In genomic region chr17:28344011-28344410, GRCh38 we compare ENCODE assay signal across 31 cellular contexts. TPM values are rescaled to one million over a fixed set of nuclear protein-coding genes. Genes with fewer than 3 reads are reported as not detected.
DNase-seq lines count a peak whose midpoint lies in the region; ATAC-seq and TF ChIP-seq lines count a peak whose summit lies in the region.
"Had no signal": no experiment of that assay in that cellular context is flagged by ENCODE, and none has a peak within 500 bp of the region (broad histone marks: within the 10 kb centered on the region; RNA-seq: fewer than 3 reads in every experiment).

No MANE protein-coding gene starts in this region.

- ATAC-seq in Right ventricle myocardium inferior (no peak), GM21390 (IDR thresholded peaks at IDR 0.05; ENCODE audit: unreplicated experiment) (no peak)
- peak; percentile 9 for ATAC-seq in activated T-helper 17 cell treated with anti-CD3 and anti-CD28 coated beads, Interleukin-2, amount 50 U/mL, for 72 hours (replicated peaks)
- ATAC-seq: Panc1 had no signal

- H3K9me3 ChIP-seq in left ventricle myocardium inferior (replicated peaks) (no peaks in the 10 kb centered on the region), osteoblast (ENCODE audit: low read depth, low read length) (no peaks in the 10 kb centered on the region)
- H3K9me3 ChIP-seq: testis had no signal

- no peaks in the 10 kb centered on the region for H3K27me3 ChIP-seq in left ventricle myocardium inferior (ENCODE audit: low read depth)
- no peaks in the 10 kb centered on the region for H3K27me3 ChIP-seq in osteoblast (ENCODE audit: insufficient read depth, low read length)
- H3K27me3 ChIP-seq: testis had no signal

- H3K4me1 Mint-ChIP-seq in activated T-helper 17 cell treated with anti-CD3 and anti-CD28 coated beads, Interleukin-2, amount 50 U/mL, for 72 hours, result no peaks in the 10 kb centered on the region
- H3K4me1 Mint-ChIP-seq in activated T-helper 1 cell treated with anti-CD3 and anti-CD28 coated beads, Interleukin-12 subunit alpha, Interleukin-12 subunit beta, Interleukin-2, Interleukin-4 antibody, amounts not matched to agents 30 ng/mL and 10 ng/mL and 1 ng/mL, durations not matched to agents 14 hours and 24 hours and 36 hours (ENCODE audit: low read depth), result no peaks in the 10 kb centered on the region
- H3K4me1 Mint-ChIP-seq: nephron had no signal

- peaks cover 27% of the 10 kb centered on the region for H3K79me2 ChIP-seq in osteoblast (ENCODE audit: insufficient read depth, low read length)

- H3K4me3 ChIP-seq in left ventricle myocardium inferior, result no peak overlapping the region
- no peak overlapping the region for H3K4me3 ChIP-seq in osteoblast (ENCODE audit: insufficient read depth, low read length)
- H3K4me3 ChIP-seq: testis had no signal

- H3K36me3 ChIP-seq in left ventricle myocardium inferior, result peaks cover 97% of the 10 kb centered on the region
- H3K36me3 ChIP-seq in osteoblast (ENCODE audit: insufficient read depth, low read length), result peaks cover 77% of the 10 kb centered on the region

- DNase-seq in left ventricle myocardium inferior (no peak), Right ventricle myocardium inferior (ENCODE audit: missing footprints) (no peak), osteoblast (ENCODE audit: insufficient read length, low spot score, missing footprints) (peak; percentile 67), AG08395 (ENCODE audit: low spot score) (no peak)
- no peak for DNase-seq in activated T-helper 1 cell treated with anti-CD3 and anti-CD28 coated beads, Interleukin-12 subunit alpha, Interleukin-12 subunit beta, Interleukin-2, Interleukin-4 antibody, amounts not matched to agents 30 ng/mL and 10 ng/mL and 1 ng/mL, durations not matched to agents 14 hours and 24 hours and 36 hours (ENCODE audit: low spot score)
- DNase-seq: ACHN; activated CD4-positive, alpha-beta T cell treated with anti-CD3 and anti-CD28 coated beads for 4 hours; activated naive CD4-positive, alpha-beta T cell; activated T-cell treated with anti-CD3 and anti-CD28 coated beads, Interleukin-2, amount 50 U/mL, for 1 hour; anterior cingulate cortex; cortex of kidney; effector memory CD4-positive, alpha-beta T cell; HCEC 1CT; hypothalamus; NCI-H146; NCI-H345; NCI-H69; stimulated activated naive CD4-positive, alpha-beta T cell; T1000; testis had no signal

- H3K4me3 Mint-ChIP-seq in activated T-helper 17 cell treated with anti-CD3 and anti-CD28 coated beads, Interleukin-2, amount 50 U/mL, for 72 hours, result no peak overlapping the region
- H3K4me3 Mint-ChIP-seq in activated T-helper 1 cell treated with anti-CD3 and anti-CD28 coated beads, Interleukin-12 subunit alpha, Interleukin-12 subunit beta, Interleukin-2, Interleukin-4 antibody, amounts not matched to agents 30 ng/mL and 10 ng/mL and 1 ng/mL, durations not matched to agents 14 hours and 24 hours and 36 hours, result no peak overlapping the region
- H3K4me3 Mint-ChIP-seq: nephron had no signal

- no peaks in the 10 kb centered on the region for H3K27me3 Mint-ChIP-seq in activated T-helper 17 cell treated with anti-CD3 and anti-CD28 coated beads, Interleukin-2, amount 50 U/mL, for 72 hours
- no peaks in the 10 kb centered on the region for H3K27me3 Mint-ChIP-seq in activated T-helper 1 cell treated with anti-CD3 and anti-CD28 coated beads, Interleukin-12 subunit alpha, Interleukin-12 subunit beta, Interleukin-2, Interleukin-4 antibody, amounts not matched to agents 30 ng/mL and 10 ng/mL and 1 ng/mL, durations not matched to agents 14 hours and 24 hours and 36 hours (ENCODE audit: insufficient read depth)

- peaks cover 13% of the 10 kb centered on the region for H4K20me1 ChIP-seq in osteoblast (ENCODE audit: insufficient read depth, low read length)

- intact Hi-C loops in left ventricle myocardium inferior (cut with micrococcal nuclease), result no loop called here
- intact Hi-C loops in Right ventricle myocardium inferior (cut with DNase I), result no loop called here
- intact Hi-C loops in activated T-helper 1 cell treated with anti-CD3 and anti-CD28 coated beads, Interleukin-12 subunit alpha, Interleukin-12 subunit beta, Interleukin-2, Interleukin-4 antibody, amounts not matched to agents 30 ng/mL and 10 ng/mL and 1 ng/mL, durations not matched to agents 14 hours and 24 hours and 36 hours (cut with micrococcal nuclease), result no loop called here

- H3K27ac Mint-ChIP-seq in activated T-helper 17 cell treated with anti-CD3 and anti-CD28 coated beads, Interleukin-2, amount 50 U/mL, for 72 hours, result no peak overlapping the region
- H3K27ac Mint-ChIP-seq in activated T-helper 1 cell treated with anti-CD3 and anti-CD28 coated beads, Interleukin-12 subunit alpha, Interleukin-12 subunit beta, Interleukin-2, Interleukin-4 antibody, amounts not matched to agents 30 ng/mL and 10 ng/mL and 1 ng/mL, durations not matched to agents 14 hours and 24 hours and 36 hours, result no peak overlapping the region
- H3K27ac Mint-ChIP-seq: nephron had no signal

- H3K4me1 ChIP-seq in left ventricle myocardium inferior, result peaks cover 77% of the 10 kb centered on the region
- H3K4me1 ChIP-seq in osteoblast (ENCODE audit: insufficient read depth, low read length), result peaks cover 31% of the 10 kb centered on the region

- H3K4me2 ChIP-seq in osteoblast (ENCODE audit: insufficient read depth, low read length), result no peak overlapping the region

- TF ChIP-seq CTCF in left ventricle myocardium inferior (IDR thresholded peaks at IDR 0.05; ENCODE audit: borderline replicate concordance), result no peak
- TF ChIP-seq CTCF in osteoblast (IDR thresholded peaks at IDR 0.05; ENCODE audit: extremely low read depth, low read depth, low read length), result no peak

- no peaks in the 10 kb centered on the region for H3K9me3 Mint-ChIP-seq in activated T-helper 17 cell treated with anti-CD3 and anti-CD28 coated beads, Interleukin-2, amount 50 U/mL, for 72 hours
- H3K9me3 Mint-ChIP-seq in activated T-helper 1 cell treated with anti-CD3 and anti-CD28 coated beads, Interleukin-12 subunit alpha, Interleukin-12 subunit beta, Interleukin-2, Interleukin-4 antibody, amounts not matched to agents 30 ng/mL and 10 ng/mL and 1 ng/mL, durations not matched to agents 14 hours and 24 hours and 36 hours, result no peaks in the 10 kb centered on the region
- H3K9me3 Mint-ChIP-seq: nephron had no signal

- peak overlapping the region; percentile 44 for H3K27ac ChIP-seq in left ventricle myocardium inferior (replicated peaks)
- no peak overlapping the region for H3K27ac ChIP-seq in osteoblast (ENCODE audit: low read depth, low read length)
- H3K27ac ChIP-seq: testis had no signal

- H2AFZ ChIP-seq in osteoblast (ENCODE audit: low read length), result no peak overlapping the region

- peaks cover 93% of the 10 kb centered on the region for H3K36me3 Mint-ChIP-seq in activated T-helper 17 cell treated with anti-CD3 and anti-CD28 coated beads, Interleukin-2, amount 50 U/mL, for 72 hours (ENCODE audit: low read depth)
- H3K36me3 Mint-ChIP-seq in activated T-helper 1 cell treated with anti-CD3 and anti-CD28 coated beads, Interleukin-12 subunit alpha, Interleukin-12 subunit beta, Interleukin-2, Interleukin-4 antibody, amounts not matched to agents 30 ng/mL and 10 ng/mL and 1 ng/mL, durations not matched to agents 14 hours and 24 hours and 36 hours (ENCODE audit: low read depth), result peaks cover 48% of the 10 kb centered on the region

RNA-seq across cellular contexts. Expression of gene TNFAIP1, which starts 8.4 kb away (rescaled TPM):
- total RNA-seq in left ventricle myocardium inferior (35.1 TPM), Right ventricle myocardium inferior (32.9 TPM), osteoblast (31.8 and 33.3 TPM in 2 replicates)
- total RNA-seq in activated T-helper 17 cell treated with anti-CD3 and anti-CD28 coated beads, Interleukin-2, amount 50 U/mL, for 72 hours, result 10 to 100 TPM; 24.9 to 30.0 TPM
- total RNA-seq in activated T-helper 1 cell treated with anti-CD3 and anti-CD28 coated beads, Interleukin-12 subunit alpha, Interleukin-12 subunit beta, Interleukin-2, Interleukin-4 antibody, amounts not matched to agents 30 ng/mL and 10 ng/mL and 1 ng/mL, durations not matched to agents 14 hours and 24 hours and 36 hours, result 35.1 and 39.9 TPM in 2 replicates

RNA-seq across cellular contexts. Expression of gene IFT20, which starts 8.7 kb away (rescaled TPM):
- total RNA-seq in left ventricle myocardium inferior (14.3 TPM), Right ventricle myocardium inferior (11.6 TPM), osteoblast (59.4 and 59.8 TPM in 2 replicates)
- 10 to 100 TPM; 17.5 to 21.3 TPM for total RNA-seq in activated T-helper 17 cell treated with anti-CD3 and anti-CD28 coated beads, Interleukin-2, amount 50 U/mL, for 72 hours
- total RNA-seq in activated T-helper 1 cell treated with anti-CD3 and anti-CD28 coated beads, Interleukin-12 subunit alpha, Interleukin-12 subunit beta, Interleukin-2, Interleukin-4 antibody, amounts not matched to agents 30 ng/mL and 10 ng/mL and 1 ng/mL, durations not matched to agents 14 hours and 24 hours and 36 hours, result 21.3 and 25.8 TPM in 2 replicates

RNA-seq across cellular contexts. Expression of gene POLDIP2, which starts 13.3 kb away (rescaled TPM):
- 154 TPM for total RNA-seq in left ventricle myocardium inferior
- 160 TPM for total RNA-seq in Right ventricle myocardium inferior
- total RNA-seq in activated T-helper 17 cell treated with anti-CD3 and anti-CD28 coated beads, Interleukin-2, amount 50 U/mL, for 72 hours, result 100 to 1,000 TPM in 1 of 2 donors, 10 to 100 TPM in 1; 48.9 to 109 TPM
- 82.9 and 84.6 TPM in 2 replicates for total RNA-seq in osteoblast
- total RNA-seq in activated T-helper 1 cell treated with anti-CD3 and anti-CD28 coated beads, Interleukin-12 subunit alpha, Interleukin-12 subunit beta, Interleukin-2, Interleukin-4 antibody, amounts not matched to agents 30 ng/mL and 10 ng/mL and 1 ng/mL, durations not matched to agents 14 hours and 24 hours and 36 hours, result 110 and 114 TPM in 2 replicates

RNA-seq across cellular contexts. Expression of gene SEBOX, which starts 21.0 kb away (rescaled TPM):
- total RNA-seq in left ventricle myocardium inferior (not detected), Right ventricle myocardium inferior (not detected), osteoblast (not detected in 2 replicates)
- total RNA-seq in activated T-helper 17 cell treated with anti-CD3 and anti-CD28 coated beads, Interleukin-2, amount 50 U/mL, for 72 hours, result not detected
- total RNA-seq in activated T-helper 1 cell treated with anti-CD3 and anti-CD28 coated beads, Interleukin-12 subunit alpha, Interleukin-12 subunit beta, Interleukin-2, Interleukin-4 antibody, amounts not matched to agents 30 ng/mL and 10 ng/mL and 1 ng/mL, durations not matched to agents 14 hours and 24 hours and 36 hours, result not detected in 2 replicates
- total RNA-seq: epithelial cell of proximal tubule, G401, glomerular endothelial cell, LHCN-M2, osteocyte, renal cortical epithelial cell, skeletal muscle tissue, testis had no signal

RNA-seq across cellular contexts. Expression of gene TMEM97, which starts 25.0 kb away (rescaled TPM):
- total RNA-seq in left ventricle myocardium inferior (2.1 TPM), Right ventricle myocardium inferior (2.3 TPM), osteoblast (20.6 TPM in 2 replicates)
- 10 to 100 TPM; 25.0 to 41.0 TPM for total RNA-seq in activated T-helper 17 cell treated with anti-CD3 and anti-CD28 coated beads, Interleukin-2, amount 50 U/mL, for 72 hours
- 60.9 and 64.5 TPM in 2 replicates for total RNA-seq in activated T-helper 1 cell treated with anti-CD3 and anti-CD28 coated beads, Interleukin-12 subunit alpha, Interleukin-12 subunit beta, Interleukin-2, Interleukin-4 antibody, amounts not matched to agents 30 ng/mL and 10 ng/mL and 1 ng/mL, durations not matched to agents 14 hours and 24 hours and 36 hours
